8 cellular contexts compared by ENCODE assay signal in the genomic region with DNA sequence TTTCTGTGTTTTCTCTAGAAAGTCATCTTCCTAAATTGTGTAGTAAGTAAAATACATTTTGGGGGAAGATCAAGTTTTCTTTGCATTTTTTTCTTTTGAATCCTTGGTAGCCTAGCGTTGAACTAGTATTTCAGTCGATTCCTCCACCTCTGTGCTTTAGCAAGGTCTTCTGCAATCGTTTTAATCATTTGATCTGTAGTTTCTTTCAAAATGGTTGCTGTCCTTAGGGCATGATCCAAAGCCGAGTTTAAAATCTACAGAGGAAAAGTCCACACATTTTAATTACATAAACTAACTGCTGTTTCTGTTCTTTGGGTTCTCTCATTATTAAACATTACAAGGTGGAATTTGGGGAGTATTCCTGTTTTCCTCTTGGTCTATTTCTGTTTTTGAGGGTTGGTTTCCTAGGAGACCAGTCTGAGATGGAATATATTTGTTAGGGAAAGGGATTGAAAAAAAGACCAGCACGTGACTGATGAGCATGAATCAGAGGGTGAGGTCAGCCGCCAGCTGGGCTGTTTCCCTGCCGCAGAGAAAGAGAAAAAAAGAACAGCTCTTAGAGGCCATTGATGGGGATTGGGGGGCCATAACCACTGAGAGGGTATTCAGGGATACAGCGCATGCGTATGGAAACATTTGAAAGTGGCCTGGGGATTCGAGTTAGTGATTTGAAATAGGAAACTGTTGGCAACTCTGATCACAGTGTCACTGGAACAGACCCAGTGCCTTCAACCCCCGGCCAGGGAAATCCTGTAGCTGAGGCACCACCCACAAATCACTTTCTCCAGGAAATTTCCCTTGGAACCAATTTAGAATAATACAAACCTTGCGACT. TPM values are rescaled to one million over a fixed set of nuclear protein-coding genes. Genes with fewer than 3 reads are reported as not detected.
A peak's percentile ranks its signal among the peaks of the same experiment; 100 is the strongest.
DNase-seq lines count a peak whose midpoint lies in the region; ATAC-seq and TF ChIP-seq lines count a peak whose summit lies in the region.

No MANE protein-coding gene starts in this region.

- H3K4me3 ChIP-seq in HCT116 (replicated peaks in 1 of 2; ENCODE audit: low read depth in 1 of 2, low read length in 2 of 2) (no peak overlapping the region), Panc1 (ENCODE audit: low read depth in 2 of 2, low read length in 2 of 2) (peak overlapping the region in 1 of 2 experiments; percentile 36; a peak in 2 of 4 replicates), epithelial cell of proximal tubule (ENCODE audit: low read depth, low read length) (peak overlapping the region; percentile 43), upper lobe of right lung (peak overlapping the region; percentile 14)

- no peaks in the 10 kb centered on the region for H3K27me3 ChIP-seq in HCT116 (ENCODE audit: insufficient read depth, low read length)
- H3K27me3 ChIP-seq in Panc1 (ENCODE audit: control insufficient read depth, insufficient read depth, low read length) = no peaks in the 10 kb centered on the region
- H3K27me3 ChIP-seq in upper lobe of right lung = no peaks in the 10 kb centered on the region

- H3K9me3 ChIP-seq in HCT116 (ENCODE audit: control insufficient read depth in 1 of 2, insufficient read depth in 1 of 2, low read depth in 1 of 2, low read length in 2 of 2) (no peaks in the 10 kb centered on the region), Panc1 (ENCODE audit: control insufficient read depth, insufficient read depth, low read depth, low read length) (no peaks in the 10 kb centered on the region), upper lobe of right lung (no peaks in the 10 kb centered on the region)

- ATAC-seq in HCT116 (peak; percentile 81), Panc1 (peak; percentile 76), upper lobe of right lung (peak; percentile 72), HG03280 (IDR thresholded peaks at IDR 0.05; ENCODE audit: unreplicated experiment) (no peak), GM21447 (IDR thresholded peaks at IDR 0.05; ENCODE audit: unreplicated experiment) (no peak)

- H3K4me1 ChIP-seq in HCT116 (ENCODE audit: control insufficient read depth in 1 of 2, insufficient read depth in 2 of 2, low read length in 2 of 2) (peaks cover 6 to 14% of the 10 kb centered on the region in 2 experiments), Panc1 (ENCODE audit: control insufficient read depth, insufficient read depth, low read length) (no peaks in the 10 kb centered on the region), upper lobe of right lung (no peaks in the 10 kb centered on the region)

- H3K4me3 Mint-ChIP-seq in mesothelial cell of epicardium = peak overlapping the region; percentile 47

- no peak overlapping the region for H3K27ac ChIP-seq in HCT116 (ENCODE audit: low read depth, low read length)
- peak overlapping the region; percentile 19; the same call in 1 of the 2 replicates for H3K27ac ChIP-seq in Panc1 (ENCODE audit: low read length)
- H3K27ac ChIP-seq in upper lobe of right lung = peak overlapping the region; percentile 80

- POLR2A ChIA-PET in HCT116 (lab: Charles Lee) = no interaction called here
- POLR2A ChIA-PET in Panc1 (lab: Charles Lee) = interaction anchor here (0.6 to 1.2 kb wide), 2 partner anchors 11 to 15 kb away, joined by 3 to 5 read pairs; no protein-coding TSS in a partner anchor

- peak overlapping the region; percentile 93 for H3K27ac Mint-ChIP-seq in mesothelial cell of epicardium

- H3K36me3 ChIP-seq in HCT116 (ENCODE audit: control insufficient read depth in 1 of 2, insufficient read depth in 2 of 2, low read length in 2 of 2) (no peaks in the 10 kb centered on the region), Panc1 (ENCODE audit: control insufficient read depth, insufficient read depth, low read length) (no peaks in the 10 kb centered on the region), upper lobe of right lung (peaks cover 10% of the 10 kb centered on the region)

- H4K20me1 ChIP-seq in HCT116 (ENCODE audit: insufficient read depth) = no peaks in the 10 kb centered on the region

- BruUV-seq in HCT116 (replicated peaks; lab: Mats Ljungman, UMichigan) (no TSS peak), Panc1 (replicated peaks; lab: Mats Ljungman, UMichigan) (no TSS peak)

- CTCF ChIA-PET in HCT116 (lab: Charles Lee) (interaction anchor here (1.5 to 1.8 kb wide), 2 partner anchors 10 to 12 kb away, joined by 4 to 9 read pairs; no protein-coding TSS in a partner anchor), Panc1 (lab: Charles Lee) (no interaction called here)

- no peak for DNase-seq in HCT116 (ENCODE audit: low read depth, low spot score)
- peak; percentile 48 for DNase-seq in Panc1 (ENCODE audit: low read depth, low spot score)
- DNase-seq in epithelial cell of proximal tubule (ENCODE audit: low read depth) = peak; percentile 76
- DNase-seq in mesothelial cell of epicardium (ENCODE audit: low spot score in 2 of 2, unreplicated experiment in 2 of 2) = peak in 1 of 2 experiments; percentile 43
- DNase-seq in upper lobe of right lung = no peak
- DNase-seq in NK-92 treated with Interleukin-12 subunit alpha and Interleukin-12 subunit beta, amount 100 ng/mL, for 24 hours (lab: John Stamatoyannopoulos, UW) = no peak

- TF ChIP-seq POLR2A in HCT116 (IDR thresholded peaks at IDR 0.05; ENCODE audit: borderline replicate concordance, extremely low read depth, insufficient read depth, insufficient read length) = no peak

- no peaks in the 10 kb centered on the region for H3K36me3 Mint-ChIP-seq in mesothelial cell of epicardium

- no peak for TF ChIP-seq RAD21 in HCT116 (IDR thresholded peaks at IDR 0.05; ENCODE audit: low read depth)

- no peak overlapping the region for H3K9ac ChIP-seq in HCT116 (ENCODE audit: low read length)

- no peaks in the 10 kb centered on the region for H3K9me2 ChIP-seq in HCT116 (ENCODE audit: insufficient read depth)

- no peaks in the 10 kb centered on the region for H3K27me3 Mint-ChIP-seq in mesothelial cell of epicardium (ENCODE audit: low read depth)

- H3K4me1 Mint-ChIP-seq in mesothelial cell of epicardium = peaks cover 25% of the 10 kb centered on the region

- TF ChIP-seq CTCF in HCT116 (IDR thresholded peaks at IDR 0.05 in 2 of 3, conservative IDR thresholded peaks at IDR 0.05 in 1 of 3; ENCODE audit: borderline replicate concordance in 1 of 3, insufficient read depth in 1 of 3, low read depth in 2 of 3, low read length in 2 of 3) = no peak
- no peak for TF ChIP-seq CTCF in Panc1 (IDR thresholded peaks at IDR 0.05)
- no peak for TF ChIP-seq CTCF in epithelial cell of proximal tubule (conservative IDR thresholded peaks at IDR 0.05; ENCODE audit: low read depth, low read length)
- no peak for TF ChIP-seq CTCF in mesothelial cell of epicardium (IDR thresholded peaks at IDR 0.05; ENCODE audit: unreplicated experiment)
- TF ChIP-seq CTCF in upper lobe of right lung (IDR thresholded peaks at IDR 0.05) = no peak

- H3K4me2 ChIP-seq in HCT116 (ENCODE audit: low read length) = peak overlapping the region; percentile 61

- in situ Hi-C loops in Panc1 (cut with HindIII; ENCODE audit: low pct_unique_long_range_greater_than_20kb, low sequenced_read_pairs) = no loop called here

- intact Hi-C loops in HCT116 (cut with micrococcal nuclease) (no loop called here), Panc1 (cut with micrococcal nuclease; ENCODE audit: unreplicated experiment) (no loop called here), upper lobe of right lung (cut with DNase I) (no loop called here)

- RAD21 ChIA-PET in HCT116 (lab: Charles Lee; ENCODE audit: low non-redundant PET in 1 of 2, low total read pairs in 2 of 2, uncharacterized antibody in 2 of 2, unreplicated experiment in 2 of 2) = no interaction called here

- H3K79me2 ChIP-seq in HCT116 (ENCODE audit: insufficient read depth, low read length) = no peaks in the 10 kb centered on the region

- H2AFZ ChIP-seq in HCT116 (ENCODE audit: low read depth, low read length, poor library complexity, severe bottlenecking) = peak overlapping the region; percentile 71

- no peaks in the 10 kb centered on the region for H3K9me3 Mint-ChIP-seq in mesothelial cell of epicardium

TF ChIP-seq in HCT116, 20 proteins besides CTCF, POLR2A, EP300 and RAD21 (continues in another document):
- TF ChIP-seq SP1 (IDR thresholded peaks at IDR 0.05; ENCODE audit: low read depth) = 0 out of 2 replicates have a peak, but pooled peaks have one; percentile 15
- TF ChIP-seq ZBTB33 (IDR thresholded peaks at IDR 0.05; ENCODE audit: extremely low read depth, insufficient replicate concordance, low read length) = no peak
- TF ChIP-seq POLR2AphosphoS5 (IDR thresholded peaks at IDR 0.05; ENCODE audit: low read depth, low read length) = no peak
- no peak for TF ChIP-seq CEBPB (IDR thresholded peaks at IDR 0.05; ENCODE audit: low read depth)
- TF ChIP-seq YY1 (IDR thresholded peaks at IDR 0.05; ENCODE audit: extremely low read depth, insufficient replicate concordance, low read depth, low read length) = no peak
- no peak for TF ChIP-seq CBX3 (IDR thresholded peaks at IDR 0.05; ENCODE audit: low read depth)
- no peak for TF ChIP-seq SIN3A (IDR thresholded peaks at IDR 0.05; ENCODE audit: low read depth)
- TF ChIP-seq EZH2phosphoT487 (IDR thresholded peaks at IDR 0.05; ENCODE audit: borderline replicate concordance) = no peak
- no peak for TF ChIP-seq EGR1 (IDR thresholded peaks at IDR 0.05; ENCODE audit: low read depth)
- TF ChIP-seq ELF1 (IDR thresholded peaks at IDR 0.05; ENCODE audit: borderline replicate concordance, low read depth) = no peak

RNA-seq across cellular contexts. Expression of gene AKNAD1, which starts 40.6 kb away (rescaled TPM):
- total RNA-seq in HCT116 (2021; ENCODE audit: unreplicated experiment) = 0.15 TPM
- 0.26 TPM in 1 of 2 replicates, not detected in the other for polyA plus RNA-seq in HCT116 (2012)
- 0.26 TPM for total RNA-seq in Panc1 (2021; ENCODE audit: unreplicated experiment)
- 1.0 TPM for polyA plus RNA-seq in Panc1 (2012; ENCODE audit: insufficient read length)
- total RNA-seq in epithelial cell of proximal tubule = not detected in 2 replicates
- total RNA-seq in mesothelial cell of epicardium = 0.27 TPM in 1 of 3 replicates, not detected in the others
- 0.67 TPM for total RNA-seq in upper lobe of right lung

Comparison
In these comparisons a context has a peak if more than half of its experiments do, and no peak if none do; other contexts are left out.
1. ATAC-seq: peak in HCT116 (single experiment), Panc1 (single experiment) and upper lobe of right lung (single experiment); none in HG03280 (single experiment) and GM21447 (single experiment).
2. DNase-seq: peak in Panc1 (single experiment) and epithelial cell of proximal tubule (single experiment); none in HCT116 (single experiment), upper lobe of right lung (single experiment) and NK-92 treated with Interleukin-12 subunit alpha and Interleukin-12 subunit beta, amount 100 ng/mL, for 24 hours (single experiment).
3. H3K4me3 ChIP-seq: peak in epithelial cell of proximal tubule (single experiment) and upper lobe of right lung (single experiment); none in HCT116 (0 of 2).